Comparison of ENCODE assay signal across 17 cellular contexts in genomic region chrX:111854778-111855490, GRCh38. TPM values are rescaled to one million over a fixed set of nuclear protein-coding genes. Genes with fewer than 3 reads are reported as not detected.
DNase-seq lines count a peak whose midpoint lies in the region; ATAC-seq lines count a peak whose summit lies in the region.
"Had no signal": no experiment of that assay in that cellular context is flagged by ENCODE, and none has a peak within 500 bp of the region (broad histone marks: within the 10 kb centered on the region; RNA-seq: fewer than 3 reads in every experiment).

No MANE protein-coding gene starts in this region.

- no peaks in the 10 kb centered on the region for H3K9me3 Mint-ChIP-seq in activated T-helper 1 cell treated with anti-CD3 and anti-CD28 coated beads, Interleukin-12 subunit alpha, Interleukin-12 subunit beta, Interleukin-2, Interleukin-4 antibody, amounts not matched to agents 30 ng/mL and 10 ng/mL and 1 ng/mL, durations not matched to agents 14 hours and 24 hours and 36 hours
- no peaks in the 10 kb centered on the region for H3K9me3 Mint-ChIP-seq in activated T-helper 2 cell treated with anti-CD3 and anti-CD28 coated beads, Interferon-gamma antibody, Interleukin-2, Interleukin-4, amounts not matched to agents 10 μg/mL and 5 μg/mL and 100 μg/mL, durations not matched to agents 14 hours and 24 hours and 36 hours

- no peaks in the 10 kb centered on the region for H3K36me3 Mint-ChIP-seq in activated T-helper 1 cell treated with anti-CD3 and anti-CD28 coated beads, Interleukin-12 subunit alpha, Interleukin-12 subunit beta, Interleukin-2, Interleukin-4 antibody, amounts not matched to agents 30 ng/mL and 10 ng/mL and 1 ng/mL, durations not matched to agents 14 hours and 24 hours and 36 hours (ENCODE audit: low read depth)
- H3K36me3 Mint-ChIP-seq in activated T-helper 2 cell treated with anti-CD3 and anti-CD28 coated beads, Interferon-gamma antibody, Interleukin-2, Interleukin-4, amounts not matched to agents 10 μg/mL and 5 μg/mL and 100 μg/mL, durations not matched to agents 14 hours and 24 hours and 36 hours (ENCODE audit: low read depth) = no peaks in the 10 kb centered on the region

- H3K4me3 Mint-ChIP-seq in activated T-helper 1 cell treated with anti-CD3 and anti-CD28 coated beads, Interleukin-12 subunit alpha, Interleukin-12 subunit beta, Interleukin-2, Interleukin-4 antibody, amounts not matched to agents 30 ng/mL and 10 ng/mL and 1 ng/mL, durations not matched to agents 14 hours and 24 hours and 36 hours = no peak overlapping the region
- H3K4me3 Mint-ChIP-seq in activated T-helper 2 cell treated with anti-CD3 and anti-CD28 coated beads, Interferon-gamma antibody, Interleukin-2, Interleukin-4, amounts not matched to agents 10 μg/mL and 5 μg/mL and 100 μg/mL, durations not matched to agents 14 hours and 24 hours and 36 hours (ENCODE audit: low read depth) = no peak overlapping the region

- H3K4me1 Mint-ChIP-seq in activated T-helper 1 cell treated with anti-CD3 and anti-CD28 coated beads, Interleukin-12 subunit alpha, Interleukin-12 subunit beta, Interleukin-2, Interleukin-4 antibody, amounts not matched to agents 30 ng/mL and 10 ng/mL and 1 ng/mL, durations not matched to agents 14 hours and 24 hours and 36 hours (ENCODE audit: low read depth) = no peaks in the 10 kb centered on the region
- no peaks in the 10 kb centered on the region for H3K4me1 Mint-ChIP-seq in activated T-helper 2 cell treated with anti-CD3 and anti-CD28 coated beads, Interferon-gamma antibody, Interleukin-2, Interleukin-4, amounts not matched to agents 10 μg/mL and 5 μg/mL and 100 μg/mL, durations not matched to agents 14 hours and 24 hours and 36 hours (ENCODE audit: low read depth)

- no peak for DNase-seq in activated T-helper 1 cell treated with anti-CD3 and anti-CD28 coated beads, Interleukin-12 subunit alpha, Interleukin-12 subunit beta, Interleukin-2, Interleukin-4 antibody, amounts not matched to agents 30 ng/mL and 10 ng/mL and 1 ng/mL, durations not matched to agents 14 hours and 24 hours and 36 hours (ENCODE audit: low spot score)
- DNase-seq in kidney tubule cell (ENCODE audit: low spot score) = peak; percentile 85
- DNase-seq in NCI-H524 treated with DMSO at 0.1 percent for 48 hours (lab: John Stamatoyannopoulos, UW) = no peak
- DNase-seq in activated T-helper 2 cell treated with anti-CD3 and anti-CD28 coated beads, Interferon-gamma antibody, Interleukin-2, Interleukin-4, amounts not matched to agents 10 μg/mL and 5 μg/mL and 100 μg/mL, durations not matched to agents 14 hours and 24 hours and 36 hours (ENCODE audit: low spot score) = no peak
- no peak for DNase-seq in UCSD-AML1 (lab: John Stamatoyannopoulos, UW; ENCODE audit: unreplicated experiment)
- DNase-seq in GDM1 (lab: John Stamatoyannopoulos, UW) = no peak
- DNase-seq: activated CD8-positive, alpha-beta memory T cell treated with anti-CD3 and anti-CD28 coated beads for 24 hours; hippocampal formation; OCI-M1; T-helper 2 cell had no signal

- intact Hi-C loops in activated T-helper 1 cell treated with anti-CD3 and anti-CD28 coated beads, Interleukin-12 subunit alpha, Interleukin-12 subunit beta, Interleukin-2, Interleukin-4 antibody, amounts not matched to agents 30 ng/mL and 10 ng/mL and 1 ng/mL, durations not matched to agents 14 hours and 24 hours and 36 hours (cut with micrococcal nuclease) = no loop called here
- intact Hi-C loops in activated T-helper 2 cell treated with anti-CD3 and anti-CD28 coated beads, Interferon-gamma antibody, Interleukin-2, Interleukin-4, amounts not matched to agents 10 μg/mL and 5 μg/mL and 100 μg/mL, durations not matched to agents 14 hours and 24 hours and 36 hours (cut with micrococcal nuclease) = no loop called here

- peak overlapping the region; percentile 27 for H3K27ac Mint-ChIP-seq in activated T-helper 1 cell treated with anti-CD3 and anti-CD28 coated beads, Interleukin-12 subunit alpha, Interleukin-12 subunit beta, Interleukin-2, Interleukin-4 antibody, amounts not matched to agents 30 ng/mL and 10 ng/mL and 1 ng/mL, durations not matched to agents 14 hours and 24 hours and 36 hours
- H3K27ac Mint-ChIP-seq in activated T-helper 2 cell treated with anti-CD3 and anti-CD28 coated beads, Interferon-gamma antibody, Interleukin-2, Interleukin-4, amounts not matched to agents 10 μg/mL and 5 μg/mL and 100 μg/mL, durations not matched to agents 14 hours and 24 hours and 36 hours = no peak overlapping the region

- H3K27me3 Mint-ChIP-seq in activated T-helper 1 cell treated with anti-CD3 and anti-CD28 coated beads, Interleukin-12 subunit alpha, Interleukin-12 subunit beta, Interleukin-2, Interleukin-4 antibody, amounts not matched to agents 30 ng/mL and 10 ng/mL and 1 ng/mL, durations not matched to agents 14 hours and 24 hours and 36 hours (ENCODE audit: insufficient read depth) = no peaks in the 10 kb centered on the region
- no peaks in the 10 kb centered on the region for H3K27me3 Mint-ChIP-seq in activated T-helper 2 cell treated with anti-CD3 and anti-CD28 coated beads, Interferon-gamma antibody, Interleukin-2, Interleukin-4, amounts not matched to agents 10 μg/mL and 5 μg/mL and 100 μg/mL, durations not matched to agents 14 hours and 24 hours and 36 hours (ENCODE audit: low read depth)

- ATAC-seq in GM18502 (IDR thresholded peaks at IDR 0.05; ENCODE audit: poor library complexity, unreplicated experiment) (peak; percentile 65), HG03342 (IDR thresholded peaks at IDR 0.05; ENCODE audit: unreplicated experiment) (peak; percentile 55)

RNA-seq across cellular contexts. Expression of gene TRPC5OS, which starts 21.0 kb away (rescaled TPM):
- not detected in 2 replicates for total RNA-seq in activated T-helper 1 cell treated with anti-CD3 and anti-CD28 coated beads, Interleukin-12 subunit alpha, Interleukin-12 subunit beta, Interleukin-2, Interleukin-4 antibody, amounts not matched to agents 30 ng/mL and 10 ng/mL and 1 ng/mL, durations not matched to agents 14 hours and 24 hours and 36 hours
- not detected in 2 replicates for total RNA-seq in activated T-helper 2 cell treated with anti-CD3 and anti-CD28 coated beads, Interferon-gamma antibody, Interleukin-2, Interleukin-4, amounts not matched to agents 10 μg/mL and 5 μg/mL and 100 μg/mL, durations not matched to agents 14 hours and 24 hours and 36 hours
- total RNA-seq: cardiac muscle cell, endothelial cell of umbilical vein, G401, LHCN-M2, lung had no signal
